ENCODE assay signal across 8 cellular contexts in genomic region chr15:63474810-63475316, GRCh38. TPM values are rescaled to one million over a fixed set of nuclear protein-coding genes. Genes with fewer than 3 reads are reported as not detected.
DNase-seq lines count a peak whose midpoint lies in the region; ATAC-seq and TF ChIP-seq lines count a peak whose summit lies in the region.

No MANE protein-coding gene starts in this region.

- peaks cover 56% of the 10 kb centered on the region for H3K4me1 Mint-ChIP-seq in activated T-helper 1 cell treated with anti-CD3 and anti-CD28 coated beads, Interleukin-12 subunit alpha, Interleukin-12 subunit beta, Interleukin-2, Interleukin-4 antibody, amounts not matched to agents 30 ng/mL and 10 ng/mL and 1 ng/mL, durations not matched to agents 14 hours and 24 hours and 36 hours (ENCODE audit: low read depth)
- peaks cover 22% of the 10 kb centered on the region for H3K4me1 Mint-ChIP-seq in WTC11

- H3K27me3 ChIP-seq in prostate gland (replicated peaks; ENCODE audit: insufficient read depth): no peaks in the 10 kb centered on the region

- intact Hi-C loops in activated T-helper 1 cell treated with anti-CD3 and anti-CD28 coated beads, Interleukin-12 subunit alpha, Interleukin-12 subunit beta, Interleukin-2, Interleukin-4 antibody, amounts not matched to agents 30 ng/mL and 10 ng/mL and 1 ng/mL, durations not matched to agents 14 hours and 24 hours and 36 hours (cut with micrococcal nuclease): loop anchor here (1.0 to 10.0 kb wide), 7 partner anchors 10 to 620 kb away; partner anchors contain the start of genes CIAO2A, SNX1 and USP3
- intact Hi-C loops in prostate gland (cut with DNase I): no loop called here

- H3K9me3 ChIP-seq in prostate gland: no peaks in the 10 kb centered on the region

- H3K27ac Mint-ChIP-seq in activated T-helper 1 cell treated with anti-CD3 and anti-CD28 coated beads, Interleukin-12 subunit alpha, Interleukin-12 subunit beta, Interleukin-2, Interleukin-4 antibody, amounts not matched to agents 30 ng/mL and 10 ng/mL and 1 ng/mL, durations not matched to agents 14 hours and 24 hours and 36 hours: peak overlapping the region; percentile 95
- no peak overlapping the region for H3K27ac Mint-ChIP-seq in WTC11

- H3K4me1 ChIP-seq in prostate gland (replicated peaks): peaks cover 13% of the 10 kb centered on the region

- no peak for DNase-seq in activated T-helper 1 cell treated with anti-CD3 and anti-CD28 coated beads, Interleukin-12 subunit alpha, Interleukin-12 subunit beta, Interleukin-2, Interleukin-4 antibody, amounts not matched to agents 30 ng/mL and 10 ng/mL and 1 ng/mL, durations not matched to agents 14 hours and 24 hours and 36 hours (ENCODE audit: low spot score)
- peak; percentile 77 for DNase-seq in prostate gland (ENCODE audit: low spot score)
- no peak for DNase-seq in occipital lobe (lab: John Stamatoyannopoulos, UW)
- no peak for DNase-seq in epidermal melanocyte (ENCODE audit: insufficient read length, low spot score)
- no peak for DNase-seq in WTC11 (ENCODE audit: low spot score)

- H3K36me3 Mint-ChIP-seq in activated T-helper 1 cell treated with anti-CD3 and anti-CD28 coated beads, Interleukin-12 subunit alpha, Interleukin-12 subunit beta, Interleukin-2, Interleukin-4 antibody, amounts not matched to agents 30 ng/mL and 10 ng/mL and 1 ng/mL, durations not matched to agents 14 hours and 24 hours and 36 hours (ENCODE audit: low read depth): peaks cover 3% of the 10 kb centered on the region
- H3K36me3 Mint-ChIP-seq in WTC11: no peaks in the 10 kb centered on the region

- no peaks in the 10 kb centered on the region for H3K36me3 ChIP-seq in prostate gland

- no peak overlapping the region for H3K4me3 ChIP-seq in prostate gland

- WGBS in prostate gland: 36% methylated on average over 9 of the region's 9 CpGs

- ATAC-seq in GM19438 (IDR thresholded peaks at IDR 0.05; ENCODE audit: low read depth, unreplicated experiment): peak; percentile 57
- ATAC-seq in HG03439 (IDR thresholded peaks at IDR 0.05; ENCODE audit: unreplicated experiment): peak; percentile 62
- no peak for ATAC-seq in WTC11

- CTCF ChIA-PET in WTC11 (lab: Charles Lee): interaction anchor here (1.4 to 5.0 kb wide), 3 partner anchors 8 to 309 kb away, joined by 4 to 26 read pairs (median 23); no protein-coding TSS in a partner anchor

- POLR2A ChIA-PET in WTC11 (lab: Charles Lee): no interaction called here

- peaks cover 1% of the 10 kb centered on the region for H3K27me3 Mint-ChIP-seq in activated T-helper 1 cell treated with anti-CD3 and anti-CD28 coated beads, Interleukin-12 subunit alpha, Interleukin-12 subunit beta, Interleukin-2, Interleukin-4 antibody, amounts not matched to agents 30 ng/mL and 10 ng/mL and 1 ng/mL, durations not matched to agents 14 hours and 24 hours and 36 hours (ENCODE audit: insufficient read depth)
- 0 out of 2 replicates have a peak, but pooled peaks cover 2% of the 10 kb centered on the region for H3K27me3 Mint-ChIP-seq in WTC11 (ENCODE audit: low read depth)

- H3K27ac ChIP-seq in prostate gland: peak overlapping the region; percentile 81 to 95

- H3K9me3 Mint-ChIP-seq in activated T-helper 1 cell treated with anti-CD3 and anti-CD28 coated beads, Interleukin-12 subunit alpha, Interleukin-12 subunit beta, Interleukin-2, Interleukin-4 antibody, amounts not matched to agents 30 ng/mL and 10 ng/mL and 1 ng/mL, durations not matched to agents 14 hours and 24 hours and 36 hours: no peaks in the 10 kb centered on the region
- H3K9me3 Mint-ChIP-seq in WTC11: 0 out of 2 replicates have a peak, but pooled peaks cover 2% of the 10 kb centered on the region

- peak; percentile 37 for TF ChIP-seq POLR2A in GM10847 (IDR thresholded peaks at IDR 0.05; ENCODE audit: extremely low read depth, insufficient read length)
- no peak for TF ChIP-seq POLR2A in prostate gland (IDR thresholded peaks at IDR 0.05)

- H3K4me3 Mint-ChIP-seq in activated T-helper 1 cell treated with anti-CD3 and anti-CD28 coated beads, Interleukin-12 subunit alpha, Interleukin-12 subunit beta, Interleukin-2, Interleukin-4 antibody, amounts not matched to agents 30 ng/mL and 10 ng/mL and 1 ng/mL, durations not matched to agents 14 hours and 24 hours and 36 hours: no peak overlapping the region
- no peak overlapping the region for H3K4me3 Mint-ChIP-seq in WTC11

- TF ChIP-seq CTCF in prostate gland (IDR thresholded peaks at IDR 0.05): no peak
- TF ChIP-seq CTCF in WTC11 (IDR thresholded peaks at IDR 0.05): no peak

TF ChIP-seq in WTC11, 78 proteins besides CTCF, POLR2A, EP300 and RAD21 (continues in another document):
- no peak for TF ChIP-seq CREB1 (CRISPR knock-in tag; IDR thresholded peaks at IDR 0.05)
- TF ChIP-seq ZNF138 (CRISPR knock-in tag; conservative IDR thresholded peaks at IDR 0.05): no peak
- TF ChIP-seq ATF3 (CRISPR knock-in tag; conservative IDR thresholded peaks at IDR 0.05): no peak
- no peak for TF ChIP-seq ZNF317 (CRISPR knock-in tag; IDR thresholded peaks at IDR 0.05; ENCODE audit: borderline replicate concordance, low read depth)
- TF ChIP-seq ELF4 (CRISPR knock-in tag; IDR thresholded peaks at IDR 0.05; ENCODE audit: low read depth): no peak
- no peak for TF ChIP-seq TEAD1 (CRISPR knock-in tag; IDR thresholded peaks at IDR 0.05)
- no peak for TF ChIP-seq USF2 (CRISPR knock-in tag; IDR thresholded peaks at IDR 0.05)
- TF ChIP-seq, protein P1, sequence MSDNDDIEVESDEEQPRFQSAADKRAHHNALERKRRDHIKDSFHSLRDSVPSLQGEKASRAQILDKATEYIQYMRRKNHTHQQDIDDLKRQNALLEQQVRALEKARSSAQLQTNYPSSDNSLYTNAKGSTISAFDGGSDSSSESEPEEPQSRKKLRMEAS (CRISPR knock-in tag; IDR thresholded peaks at IDR 0.05): no peak
- TF ChIP-seq JAZF1 (CRISPR knock-in tag; IDR thresholded peaks at IDR 0.05): no peak
- TF ChIP-seq FOXP1 (CRISPR knock-in tag; IDR thresholded peaks at IDR 0.05; ENCODE audit: borderline replicate concordance): no peak
- TF ChIP-seq, protein P2, sequence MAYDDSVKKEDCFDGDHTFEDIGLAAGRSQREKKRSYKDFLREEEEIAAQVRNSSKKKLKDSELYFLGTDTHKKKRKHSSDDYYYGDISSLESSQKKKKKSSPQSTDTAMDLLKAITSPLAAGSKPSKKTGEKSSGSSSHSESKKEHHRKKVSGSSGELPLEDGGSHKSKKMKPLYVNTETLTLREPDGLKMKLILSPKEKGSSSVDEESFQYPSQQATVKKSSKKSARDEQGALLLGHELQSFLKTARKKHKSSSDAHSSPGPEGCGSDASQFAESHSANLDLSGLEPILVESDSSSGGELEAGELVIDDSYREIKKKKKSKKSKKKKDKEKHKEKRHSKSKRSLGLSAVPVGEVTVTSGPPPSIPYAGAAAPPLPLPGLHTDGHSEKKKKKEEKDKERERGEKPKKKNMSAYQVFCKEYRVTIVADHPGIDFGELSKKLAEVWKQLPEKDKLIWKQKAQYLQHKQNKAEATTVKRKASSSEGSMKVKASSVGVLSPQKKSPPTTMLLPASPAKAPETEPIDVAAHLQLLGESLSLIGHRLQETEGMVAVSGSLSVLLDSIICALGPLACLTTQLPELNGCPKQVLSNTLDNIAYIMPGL (CRISPR knock-in tag; IDR thresholded peaks at IDR 0.05): no peak
- TF ChIP-seq ZNF532 (CRISPR knock-in tag; IDR thresholded peaks at IDR 0.05; ENCODE audit: borderline replicate concordance): no peak

RNA-seq across cellular contexts. Expression of gene USP3, which starts 29.5 kb away (rescaled TPM):
- total RNA-seq in activated T-helper 1 cell treated with anti-CD3 and anti-CD28 coated beads, Interleukin-12 subunit alpha, Interleukin-12 subunit beta, Interleukin-2, Interleukin-4 antibody, amounts not matched to agents 30 ng/mL and 10 ng/mL and 1 ng/mL, durations not matched to agents 14 hours and 24 hours and 36 hours: 46.9 and 58.9 TPM in 2 replicates
- total RNA-seq in prostate gland (10 to 100 TPM; 44.2 to 45.8 TPM), occipital lobe (86.4 TPM), WTC11 (2021) (30.0 to 36.6 TPM (median 30.8 TPM) in 3 replicates)
